Comparison of ENCODE assay signal across 15 cellular contexts in the genomic region with DNA sequence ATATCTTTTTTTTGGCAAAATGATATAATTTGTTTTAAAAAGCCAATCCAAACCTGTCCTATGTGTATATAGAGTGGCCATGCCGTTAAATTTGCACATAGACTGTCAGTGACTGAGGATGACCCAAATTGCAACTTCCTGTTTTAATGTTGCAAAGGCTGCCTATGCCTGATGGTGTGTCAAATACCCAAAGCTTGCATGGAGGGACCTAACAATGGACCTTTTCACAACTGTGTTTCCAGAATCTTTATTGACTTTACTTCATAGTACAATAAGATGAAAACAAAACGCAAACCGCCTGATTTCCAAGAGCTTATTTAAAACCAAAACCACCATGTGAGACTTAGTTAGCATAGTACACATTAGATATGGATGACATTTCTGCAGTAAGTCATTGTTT. TPM values are rescaled to one million over a fixed set of nuclear protein-coding genes. Genes with fewer than 3 reads are reported as not detected.
A peak's percentile ranks its signal among the peaks of the same experiment; 100 is the strongest.
DNase-seq lines count a peak whose midpoint lies in the region; ATAC-seq and TF ChIP-seq lines count a peak whose summit lies in the region.
"Not testable (repeated sequence)": the region's sequence is repeated elsewhere in the genome, so short reads cannot be mapped to it uniquely, and the experiment has no call there.
"Had no signal": no experiment of that assay in that cellular context is flagged by ENCODE, and none has a peak within 500 bp of the region (broad histone marks: within the 10 kb centered on the region; RNA-seq: fewer than 3 reads in every experiment).

No MANE protein-coding gene starts in this region.

- not testable (repeated sequence) for TF ChIP-seq CTCF in CD8-positive, alpha-beta T cell (IDR thresholded peaks at IDR 0.05); OCI-LY7 (conservative IDR thresholded peaks at IDR 0.05; ENCODE audit: low read length); nephron (IDR thresholded peaks at IDR 0.05; ENCODE audit: unreplicated experiment in 3 of 3)

- not testable (repeated sequence) for ATAC-seq in CD8-positive, alpha-beta T cell

- not testable (repeated sequence) for H3K27me3 ChIP-seq in CD8-positive, alpha-beta T cell (ENCODE audit: insufficient read depth, low read length); GM23248 (replicated peaks; ENCODE audit: insufficient read depth)

- H3K9me3 Mint-ChIP-seq in CD8-positive, alpha-beta T cell; activated T-helper 1 cell treated with anti-CD3 and anti-CD28 coated beads, Interleukin-12 subunit alpha, Interleukin-12 subunit beta, Interleukin-2, Interleukin-4 antibody, amounts not matched to agents 30 ng/mL and 10 ng/mL and 1 ng/mL, durations not matched to agents 14 hours and 24 hours and 36 hours; nephron: not testable (repeated sequence)

- H3K4me1 ChIP-seq in CD8-positive, alpha-beta T cell (ENCODE audit: insufficient read depth, low read length): not testable (repeated sequence)
- H3K4me1 ChIP-seq in GM23248 (ENCODE audit: insufficient read depth): peaks cover 13% of the 10 kb centered on the region
- H3K4me1 ChIP-seq in OCI-LY7 (ENCODE audit: insufficient read depth, low read length, poor library complexity, severe bottlenecking): peaks cover 16% of the 10 kb centered on the region

- DNase-seq in CD8-positive, alpha-beta T cell; GM23248; activated T-helper 1 cell treated with anti-CD3 and anti-CD28 coated beads, Interleukin-12 subunit alpha, Interleukin-12 subunit beta, Interleukin-2, Interleukin-4 antibody, amounts not matched to agents 30 ng/mL and 10 ng/mL and 1 ng/mL, durations not matched to agents 14 hours and 24 hours and 36 hours (ENCODE audit: low spot score); epithelial cell of prostate (ENCODE audit: low read depth, low spot score): not testable (repeated sequence)
- DNase-seq in NCI-H146 (lab: John Stamatoyannopoulos, UW): peak; percentile 44
- DNase-seq in OCI-LY7 (ENCODE audit: low spot score): peak; percentile 53

- not testable (repeated sequence) for H3K4me3 Mint-ChIP-seq in CD8-positive, alpha-beta T cell
- peak overlapping the region; percentile 59 for H3K4me3 Mint-ChIP-seq in activated T-helper 1 cell treated with anti-CD3 and anti-CD28 coated beads, Interleukin-12 subunit alpha, Interleukin-12 subunit beta, Interleukin-2, Interleukin-4 antibody, amounts not matched to agents 30 ng/mL and 10 ng/mL and 1 ng/mL, durations not matched to agents 14 hours and 24 hours and 36 hours
- H3K4me3 Mint-ChIP-seq in nephron: peak overlapping the region; percentile 69 to 79 (median 79)

- H3K27ac ChIP-seq in CD8-positive, alpha-beta T cell (ENCODE audit: low read depth, low read length); GM23248: not testable (repeated sequence)
- H3K27ac ChIP-seq in OCI-LY7 (ENCODE audit: low read depth, low read length, poor library complexity, severe bottlenecking) (peak overlapping the region; percentile 66), epithelial cell of prostate (peak overlapping the region; percentile 9)

- not testable (repeated sequence) for H2AFZ ChIP-seq in GM23248; OCI-LY7 (ENCODE audit: low read length)

- H3K9me3 ChIP-seq in CD8-positive, alpha-beta T cell (ENCODE audit: low read length); GM23248 (ENCODE audit: low read depth); OCI-LY7 (ENCODE audit: low read length): not testable (repeated sequence)

- H3K36me3 ChIP-seq in CD8-positive, alpha-beta T cell (ENCODE audit: insufficient read depth, low read length); GM23248 (ENCODE audit: low read depth); OCI-LY7 (ENCODE audit: insufficient read depth, low read length): not testable (repeated sequence)

- H4K20me1 ChIP-seq in GM23248 (ENCODE audit: insufficient read depth); OCI-LY7 (ENCODE audit: insufficient read depth, low read length): not testable (repeated sequence)

- 21 to 23% methylated on average over 3 of the region's 3 CpGs for WGBS in GM23248 (ENCODE audit: low coverage in 1 of 2, low lambda C conversion rate in 2 of 2, missing lambda C conversion rate in 2 of 2), 2 experiments

- peaks cover 12% of the 10 kb centered on the region; the same call in 1 of the 2 replicates for H3F3A ChIP-seq in GM23248 (ENCODE audit: insufficient read depth)

- intact Hi-C loops in CD8-positive, alpha-beta T cell (cut with DNase I, micrococcal nuclease); OCI-LY7 (cut with micrococcal nuclease; ENCODE audit: unreplicated experiment); activated T-helper 1 cell treated with anti-CD3 and anti-CD28 coated beads, Interleukin-12 subunit alpha, Interleukin-12 subunit beta, Interleukin-2, Interleukin-4 antibody, amounts not matched to agents 30 ng/mL and 10 ng/mL and 1 ng/mL, durations not matched to agents 14 hours and 24 hours and 36 hours (cut with micrococcal nuclease): not testable (repeated sequence)

- in situ Hi-C loops in GM23248 (cut with MboI): not testable (repeated sequence)

- not testable (repeated sequence) for H3K79me2 ChIP-seq in GM23248 (ENCODE audit: insufficient read depth); OCI-LY7 (ENCODE audit: insufficient read depth, low read depth, low read length)

- H3K4me1 Mint-ChIP-seq in CD8-positive, alpha-beta T cell (ENCODE audit: low read depth): peaks cover 25% of the 10 kb centered on the region
- peaks cover 27% of the 10 kb centered on the region for H3K4me1 Mint-ChIP-seq in activated T-helper 1 cell treated with anti-CD3 and anti-CD28 coated beads, Interleukin-12 subunit alpha, Interleukin-12 subunit beta, Interleukin-2, Interleukin-4 antibody, amounts not matched to agents 30 ng/mL and 10 ng/mL and 1 ng/mL, durations not matched to agents 14 hours and 24 hours and 36 hours (ENCODE audit: low read depth)
- peaks cover 15% of the 10 kb centered on the region for H3K4me1 Mint-ChIP-seq in nephron

- H3K4me3 ChIP-seq in CD8-positive, alpha-beta T cell (ENCODE audit: low read depth, low read length): not testable (repeated sequence)
- H3K4me3 ChIP-seq in GM23248: 0 out of 2 replicates have a peak overlapping the region, but pooled peaks have one; percentile 3
- H3K4me3 ChIP-seq in OCI-LY7 (ENCODE audit: low read depth, low read length, poor library complexity, severe bottlenecking): peak overlapping the region; percentile 43

- CTCF ChIA-PET in CD8-positive, alpha-beta T cell (lab: Charles Lee); OCI-LY7 (lab: Charles Lee; ENCODE audit: unreplicated experiment): not testable (repeated sequence)

- H3K9me2 ChIP-seq in GM23248 (ENCODE audit: insufficient read depth); OCI-LY7 (ENCODE audit: insufficient read depth, low read length): not testable (repeated sequence)

- POLR2A ChIA-PET in CD8-positive, alpha-beta T cell (lab: Charles Lee); OCI-LY7 (lab: Charles Lee): not testable (repeated sequence)

- not testable (repeated sequence) for BruUV-seq in OCI-LY7 (replicated peaks; lab: Mats Ljungman, UMichigan)

- not testable (repeated sequence) for H3K27me3 Mint-ChIP-seq in CD8-positive, alpha-beta T cell (ENCODE audit: low read depth); activated T-helper 1 cell treated with anti-CD3 and anti-CD28 coated beads, Interleukin-12 subunit alpha, Interleukin-12 subunit beta, Interleukin-2, Interleukin-4 antibody, amounts not matched to agents 30 ng/mL and 10 ng/mL and 1 ng/mL, durations not matched to agents 14 hours and 24 hours and 36 hours (ENCODE audit: insufficient read depth); nephron (ENCODE audit: low read depth)

- H3K27ac Mint-ChIP-seq in CD8-positive, alpha-beta T cell: peak overlapping the region; percentile 28
- H3K27ac Mint-ChIP-seq in activated T-helper 1 cell treated with anti-CD3 and anti-CD28 coated beads, Interleukin-12 subunit alpha, Interleukin-12 subunit beta, Interleukin-2, Interleukin-4 antibody, amounts not matched to agents 30 ng/mL and 10 ng/mL and 1 ng/mL, durations not matched to agents 14 hours and 24 hours and 36 hours: peak overlapping the region; percentile 44
- H3K27ac Mint-ChIP-seq in nephron: peak overlapping the region; percentile 57 to 77 (median 65)

- not testable (repeated sequence) for H3K36me3 Mint-ChIP-seq in CD8-positive, alpha-beta T cell; activated T-helper 1 cell treated with anti-CD3 and anti-CD28 coated beads, Interleukin-12 subunit alpha, Interleukin-12 subunit beta, Interleukin-2, Interleukin-4 antibody, amounts not matched to agents 30 ng/mL and 10 ng/mL and 1 ng/mL, durations not matched to agents 14 hours and 24 hours and 36 hours (ENCODE audit: low read depth); nephron (ENCODE audit: low read depth)

- H3K9ac ChIP-seq in GM23248: not testable (repeated sequence)

- not testable (repeated sequence) for H3K4me2 ChIP-seq in GM23248 (ENCODE audit: unreplicated experiment)
- H3K4me2 ChIP-seq in OCI-LY7 (ENCODE audit: low read length): peak overlapping the region; percentile 64

RNA-seq across cellular contexts. Expression of a gene that starts 31.3 kb away (rescaled TPM):
- not detected for total RNA-seq in CD8-positive, alpha-beta T cell
- not detected in 2 replicates for total RNA-seq in GM23248 (2014; rRNA removed; shearing (Covaris generic))
- polyA plus RNA-seq in GM23248 (2016; fragmentation: Nextera tagmentation; extraction: Ambion mirVana): not detected in 2 replicates
- not detected in 2 replicates for total RNA-seq in OCI-LY7 (2014; rRNA removed; shearing (Covaris generic))
- 1.2 TPM in 1 of 2 replicates, not detected in the other for total RNA-seq in OCI-LY7 (2022)
- total RNA-seq in activated T-helper 1 cell treated with anti-CD3 and anti-CD28 coated beads, Interleukin-12 subunit alpha, Interleukin-12 subunit beta, Interleukin-2, Interleukin-4 antibody, amounts not matched to agents 30 ng/mL and 10 ng/mL and 1 ng/mL, durations not matched to agents 14 hours and 24 hours and 36 hours: 0.17 TPM in 1 of 2 replicates, not detected in the other
- total RNA-seq: activated CD4-positive, alpha-beta memory T cell treated with anti-CD3 and anti-CD28 coated beads for 36 hours; aorta; fibroblast of lung; left ventricle myocardium inferior; osteocyte; Right ventricle myocardium inferior; T-helper 1 cell treated with Interleukin-12 subunit alpha and Interleukin-12 subunit beta and Interleukin-4 antibody, amounts not matched to agents 30 ng/mL and 1 ng/mL, for 36 hours; thoracic aorta had no signal
- polyA plus RNA-seq: aorta, fibroblast of lung had no signal

RNA-seq across cellular contexts. Expression of a gene that starts 45.6 kb away (rescaled TPM):
- 1 to 10 TPM; 5.7 to 6.1 TPM for total RNA-seq in CD8-positive, alpha-beta T cell
- total RNA-seq in GM23248 (2014; rRNA removed; shearing (Covaris generic)): 1.8 and 3.5 TPM in 2 replicates
- polyA plus RNA-seq in GM23248 (2016; fragmentation: Nextera tagmentation; extraction: Ambion mirVana): 5.1 and 5.9 TPM in 2 replicates
- total RNA-seq in OCI-LY7 (2014; rRNA removed; shearing (Covaris generic)): 62.7 and 66.5 TPM in 2 replicates
- 92.1 and 101 TPM in 2 replicates for total RNA-seq in OCI-LY7 (2022)
- total RNA-seq in activated T-helper 1 cell treated with anti-CD3 and anti-CD28 coated beads, Interleukin-12 subunit alpha, Interleukin-12 subunit beta, Interleukin-2, Interleukin-4 antibody, amounts not matched to agents 30 ng/mL and 10 ng/mL and 1 ng/mL, durations not matched to agents 14 hours and 24 hours and 36 hours: 51.5 and 56.2 TPM in 2 replicates
